ENCODE assay signal across 16 cellular contexts in the genomic region with DNA sequence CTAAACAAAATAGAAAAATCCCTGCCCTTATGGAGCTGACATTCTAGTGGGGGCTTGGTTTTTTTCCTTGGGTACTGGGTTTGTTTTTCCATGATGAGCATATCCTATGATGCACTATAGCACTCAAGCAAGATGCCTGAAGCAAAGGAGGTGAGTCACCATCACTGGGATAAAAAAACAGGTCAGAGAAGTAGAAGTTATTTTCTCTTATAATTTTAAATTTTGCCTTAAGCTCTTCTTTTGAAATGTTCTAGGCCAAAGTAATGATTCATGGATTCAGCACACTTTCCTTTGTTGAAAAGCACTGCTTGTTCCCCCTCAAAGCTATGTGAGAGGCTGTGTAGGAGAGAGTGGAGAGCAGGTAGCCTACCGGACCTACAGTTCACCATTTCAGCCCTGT. TPM values are rescaled to one million over a fixed set of nuclear protein-coding genes. Genes with fewer than 3 reads are reported as not detected.
DNase-seq lines count a peak whose midpoint lies in the region; ATAC-seq, FAIRE-seq and TF ChIP-seq lines count a peak whose summit lies in the region.
"Had no signal": no experiment of that assay in that cellular context is flagged by ENCODE, and none has a peak within 500 bp of the region (broad histone marks: within the 10 kb centered on the region; RNA-seq: fewer than 3 reads in every experiment).

No MANE protein-coding gene starts in this region.

- no peak for ATAC-seq in upper lobe of left lung (ENCODE audit: low FRiP score in 2 of 2)
- ATAC-seq in activated naive CD4-positive, alpha-beta T cell treated with anti-CD3 and anti-CD28 coated beads, Interleukin-2, amount 50 U/mL, for 72 hours, result no peak
- ATAC-seq: activated T-helper 17 cell treated with anti-CD3 and anti-CD28 coated beads, Interleukin-2, amount 50 U/mL, for 72 hours had no signal

- peaks cover 21 to 48% (median 29%) of the 10 kb centered on the region in 4 donors for H3K4me1 ChIP-seq in upper lobe of left lung

- no peaks in the 10 kb centered on the region for H3K36me3 Mint-ChIP-seq in activated naive CD4-positive, alpha-beta T cell treated with anti-CD3 and anti-CD28 coated beads, Interleukin-2, amount 50 U/mL, for 72 hours
- H3K36me3 Mint-ChIP-seq: activated CD4-positive, alpha-beta memory T cell treated with anti-CD3 and anti-CD28 coated beads for 36 hours had no signal

- no peaks in the 10 kb centered on the region for H3K36me3 ChIP-seq in MG63
- H3K36me3 ChIP-seq in upper lobe of left lung, result no peaks in the 10 kb centered on the region
- H3K36me3 ChIP-seq in WERI-Rb-1, result no peaks in the 10 kb centered on the region

- TF ChIP-seq CTCF in AG09319 (IDR thresholded peaks at IDR 0.05; ENCODE audit: low read depth, low read length) (no peak), upper lobe of left lung (IDR thresholded peaks at IDR 0.05) (no peak), WERI-Rb-1 (IDR thresholded peaks at IDR 0.05; ENCODE audit: low read depth, low read length) (no peak)

- H3K27ac Mint-ChIP-seq in activated naive CD4-positive, alpha-beta T cell treated with anti-CD3 and anti-CD28 coated beads, Interleukin-2, amount 50 U/mL, for 72 hours, result no peak overlapping the region
- H3K27ac Mint-ChIP-seq: activated CD4-positive, alpha-beta memory T cell treated with anti-CD3 and anti-CD28 coated beads for 36 hours; activated T-helper 17 cell treated with anti-CD3 and anti-CD28 coated beads, Interleukin-2, amount 50 U/mL, for 72 hours had no signal

- H3K27ac ChIP-seq in caudate nucleus (ENCODE audit: low read depth, low read length), result peak overlapping the region; percentile 60
- peak overlapping the region in 1 of 4 donors; percentile 6 for H3K27ac ChIP-seq in upper lobe of left lung
- H3K27ac ChIP-seq in WERI-Rb-1, result no peak overlapping the region

- TF ChIP-seq EP300 in upper lobe of left lung (IDR thresholded peaks at IDR 0.05), result no peak

- WGBS in upper lobe of left lung, 2 donors, result 92 to 94% methylated on average over 1 of the region's 1 CpG

- H3K9me3 Mint-ChIP-seq in activated naive CD4-positive, alpha-beta T cell treated with anti-CD3 and anti-CD28 coated beads, Interleukin-2, amount 50 U/mL, for 72 hours, result no peaks in the 10 kb centered on the region
- H3K9me3 Mint-ChIP-seq: activated CD4-positive, alpha-beta memory T cell treated with anti-CD3 and anti-CD28 coated beads for 36 hours; activated T-helper 17 cell treated with anti-CD3 and anti-CD28 coated beads, Interleukin-2, amount 50 U/mL, for 72 hours had no signal

- no peaks in the 10 kb centered on the region for H3K9me3 ChIP-seq in MG63
- H3K9me3 ChIP-seq in upper lobe of left lung, result no peaks in the 10 kb centered on the region
- H3K9me3 ChIP-seq in WERI-Rb-1 (ENCODE audit: severe bottlenecking), result no peaks in the 10 kb centered on the region

- FAIRE-seq in GM12892 (lab: Jason Lieb, UNC), result no peak
- FAIRE-seq: islet of Langerhans had no signal

- no peaks in the 10 kb centered on the region for H3K27me3 ChIP-seq in MG63
- no peaks in the 10 kb centered on the region for H3K27me3 ChIP-seq in upper lobe of left lung
- H3K27me3 ChIP-seq in WERI-Rb-1 (ENCODE audit: insufficient read depth, low read depth, severe bottlenecking), result no peaks in the 10 kb centered on the region

- H3K4me3 ChIP-seq in MG63 (no peak overlapping the region), upper lobe of left lung (no peak overlapping the region), WERI-Rb-1 (ENCODE audit: low read depth, low read length) (no peak overlapping the region)

- DNase-seq in AG09319 (ENCODE audit: extremely low read depth, low read depth), result peak; percentile 20
- peak; percentile 9 for DNase-seq in MG63
- peak in 2 of 61 donors; percentile 14 to 18 for DNase-seq in caudate nucleus (lab: John Stamatoyannopoulos, UW)
- peak; percentile 93 for DNase-seq in iris pigment epithelial cell (ENCODE audit: low read depth)
- no peak for DNase-seq in upper lobe of left lung
- DNase-seq in WERI-Rb-1, result no peak
- DNase-seq in GM12892 (ENCODE audit: insufficient read length), result no peak
- no peak for DNase-seq in activated naive CD4-positive, alpha-beta T cell treated with anti-CD3 and anti-CD28 coated beads, Interleukin-2, amount 50 U/mL, for 72 hours (ENCODE audit: low spot score in 2 of 2)
- DNase-seq: activated CD4-positive, alpha-beta memory T cell treated with anti-CD3 and anti-CD28 coated beads for 36 hours; C1 segment of cervical spinal cord; erythroblast; MV-4-11; stimulated activated naive CD4-positive, alpha-beta T cell; T-helper 2 cell had no signal

- TF ChIP-seq POLR2A in upper lobe of left lung (IDR thresholded peaks at IDR 0.05) (no peak), GM12892 (IDR thresholded peaks at IDR 0.05; ENCODE audit: low read depth, low read length) (no peak)

RNA-seq across cellular contexts. Expression of gene CXCL2, which starts 15.2 kb away (rescaled TPM):
- total RNA-seq in MG63 (2014; rRNA removed; shearing (Covaris generic); ENCODE audit: low replicate concordance), result not detected in 2 replicates
- total RNA-seq in upper lobe of left lung, result 100 to 1,000 TPM in 3 of 6 donors, 10 to 100 TPM in 3; 41.1 to 108 (median 79.4) TPM
- not detected for polyA plus RNA-seq in GM12892 (2012; ENCODE audit: missing spikeins)
- total RNA-seq in activated naive CD4-positive, alpha-beta T cell treated with anti-CD3 and anti-CD28 coated beads, Interleukin-2, amount 50 U/mL, for 72 hours, result not detected
- total RNA-seq: activated CD4-positive, alpha-beta memory T cell treated with anti-CD3 and anti-CD28 coated beads for 36 hours had no signal

RNA-seq across cellular contexts. Expression of gene MTHFD2L, which starts 43.7 kb away (rescaled TPM):
- total RNA-seq in MG63 (2014; rRNA removed; shearing (Covaris generic); ENCODE audit: low replicate concordance), result 6.7 and 21.3 TPM in 2 replicates
- 10 to 100 TPM in 5 of 6 donors, 1 to 10 TPM in 1; 4.9 to 23.6 (median 12.8) TPM for total RNA-seq in upper lobe of left lung
- polyA plus RNA-seq in GM12892 (2012; ENCODE audit: missing spikeins), result 8.7 TPM
- total RNA-seq in activated naive CD4-positive, alpha-beta T cell treated with anti-CD3 and anti-CD28 coated beads, Interleukin-2, amount 50 U/mL, for 72 hours, result 1 to 10 TPM; 7.3 to 7.6 TPM

Comparison
In these comparisons a context has a peak if more than half of its experiments do, and no peak if none do; other contexts are left out.
1. DNase-seq: peak in AG09319 (single experiment), MG63 (single experiment) and iris pigment epithelial cell (single experiment); none in upper lobe of left lung (0 of 2), WERI-Rb-1 (single experiment), GM12892 (single experiment) and activated naive CD4-positive, alpha-beta T cell treated with anti-CD3 and anti-CD28 coated beads, Interleukin-2, amount 50 U/mL, for 72 hours (0 of 2).
2. RNA of gene CXCL2, which starts 15.2 kb away (total RNA-seq): 41.1 to 108 TPM in upper lobe of left lung; not detected in activated naive CD4-positive, alpha-beta T cell treated with anti-CD3 and anti-CD28 coated beads, Interleukin-2, amount 50 U/mL, for 72 hours and not detected in MG63; every median in the first group is over 10 times any median in the second.